Comparison of ENCODE assay signal across 12 cellular contexts in genomic region chr9:137194388-137194787, GRCh38. TPM values are rescaled to one million over a fixed set of nuclear protein-coding genes. Genes with fewer than 3 reads are reported as not detected.
DNase-seq lines count a peak whose midpoint lies in the region; ATAC-seq, FAIRE-seq and TF ChIP-seq lines count a peak whose summit lies in the region.
"Had no signal": no experiment of that assay in that cellular context is flagged by ENCODE, and none has a peak within 500 bp of the region (broad histone marks: within the 10 kb centered on the region; RNA-seq: fewer than 3 reads in every experiment).

No MANE protein-coding gene starts in this region.

- H3K4me1 ChIP-seq in HepG2 (ENCODE audit: insufficient read depth, low read length): peaks cover 57% of the 10 kb centered on the region

- WGBS in HepG2 (ENCODE audit: low lambda C conversion rate): 85% methylated on average over 11 of the region's 16 CpGs

- H4K20me1 ChIP-seq in HepG2 (ENCODE audit: insufficient read depth, low read length): no peaks in the 10 kb centered on the region; the same call in 1 of the 2 replicates

- TF ChIP-seq CTCF in VCaP (conservative IDR thresholded peaks at IDR 0.05): no peak
- TF ChIP-seq CTCF in HepG2 (CRISPR knock-in tag; IDR thresholded peaks at IDR 0.05): no peak

- DNase-seq in COLO668 (lab: John Stamatoyannopoulos, UW; ENCODE audit: unreplicated experiment) (peak; percentile 74), HepG2 (ENCODE audit: low spot score) (no peak), AML-193 (lab: John Stamatoyannopoulos, UW) (no peak), SIG-M5 treated with dmso at 0.1 percent for 504 hours (lab: John Stamatoyannopoulos, UW; ENCODE audit: unreplicated experiment) (no peak)
- DNase-seq in stimulated activated naive CD4-positive, alpha-beta T cell (lab: John Stamatoyannopoulos, UW): no peak
- DNase-seq: activated T-cell treated with anti-CD3 and anti-CD28 coated beads for 4 hours, NCI-H1694, ovary, trophoblast cell had no signal

- H3K9ac ChIP-seq in HepG2 (ENCODE audit: insufficient read depth, low read depth, low read length): no peak overlapping the region

- TF ChIP-seq EP300 in HepG2 (IDR thresholded peaks at IDR 0.05; ENCODE audit: low read depth in 2 of 2, low read length in 2 of 2) (no peak), HepG2 (CRISPR knock-in tag; IDR thresholded peaks at IDR 0.05; ENCODE audit: borderline replicate concordance) (no peak)

- no peaks in the 10 kb centered on the region for H3K27me3 ChIP-seq in HepG2 (ENCODE audit: control insufficient read depth in 1 of 2, insufficient read depth in 2 of 2, low read length in 2 of 2)
- H3K27me3 ChIP-seq: ovary had no signal

- H3K27ac ChIP-seq in VCaP (peak overlapping the region; percentile 97), HepG2 (ENCODE audit: extremely low read length, insufficient read depth, low read length) (no peak overlapping the region)
- H3K27ac ChIP-seq: epithelial cell of prostate, ovary had no signal

- no TSS peak for BruUV-seq in HepG2 (replicated peaks; lab: Mats Ljungman, UMichigan)

- in situ Hi-C loops in HepG2 (cut with HindIII; ENCODE audit: extremely low pct_ligation_motif_present, low pct_unique_long_range_greater_than_20kb): no loop called here

- ATAC-seq in HepG2: no peak

- no peak for TF ChIP-seq POLR2A in HepG2 (IDR thresholded peaks at IDR 0.05; ENCODE audit: insufficient read depth in 1 of 2, low read depth in 2 of 2, low read length in 2 of 2)

- no peak overlapping the region for H2AFZ ChIP-seq in HepG2 (ENCODE audit: low read length)

- FAIRE-seq in HepG2 (lab: Jason Lieb, UNC): no peak
- FAIRE-seq: islet of Langerhans had no signal

- 0 out of 2 replicates have a peak overlapping the region, but pooled peaks have one; percentile 90 for H3K4me2 ChIP-seq in HepG2 (ENCODE audit: low read depth, low read length)

- peaks cover 50% of the 10 kb centered on the region for H3K79me2 ChIP-seq in HepG2 (ENCODE audit: insufficient read depth, low read length)

- POLR2A ChIA-PET in HepG2 (lab: Yijun Ruan, JAX): no interaction called here

- H3K4me3 ChIP-seq in HepG2 (replicated peaks in 1 of 3; ENCODE audit: insufficient read depth in 1 of 3, low read depth in 2 of 3, low read length in 3 of 3): no peak overlapping the region
- H3K4me3 ChIP-seq: ovary had no signal

- intact Hi-C loops in HepG2 (cut with micrococcal nuclease; ENCODE audit: unreplicated experiment): no loop called here

- CTCF ChIA-PET in HepG2 (lab: Yijun Ruan, JAX; ENCODE audit: low intra/inter-chr PET ratio, low total read pairs): no interaction called here

- H3K36me3 ChIP-seq in HepG2 (replicated peaks in 1 of 2; ENCODE audit: control insufficient read depth in 1 of 2, insufficient read depth in 2 of 2, low read length in 2 of 2): peaks cover 9 to 14% of the 10 kb centered on the region in 2 experiments; a peak in 3 of 5 replicates
- H3K36me3 ChIP-seq: ovary had no signal

- no peaks in the 10 kb centered on the region for H3K9me3 ChIP-seq in HepG2 (ENCODE audit: low read length)
- H3K9me3 ChIP-seq: ovary had no signal

- no peak for TF ChIP-seq RAD21 in HepG2 (CRISPR knock-in tag; IDR thresholded peaks at IDR 0.05)

RNA-seq across cellular contexts. Expression of gene SSNA1, which starts 5.9 kb away (rescaled TPM):
- 41.2 and 49.4 TPM in 2 replicates for total RNA-seq in HepG2 (2016; rRNA removed; fragmentation: Illumina TruSeq; extraction: Trizol)
- 92.0 and 105 TPM in 2 replicates for total RNA-seq in HepG2 (2016; cell fraction: cytosol; rRNA removed; fragmentation: Illumina TruSeq; extraction: Trizol; ENCODE audit: low read depth)
- 41.5 and 51.7 TPM in 2 replicates for total RNA-seq in HepG2 (2016; cell fraction: insoluble cytoplasmic fraction; rRNA removed; fragmentation: Illumina TruSeq; extraction: Trizol)
- total RNA-seq in HepG2 (2016; cell fraction: membrane; rRNA removed; fragmentation: Illumina TruSeq; extraction: Trizol): 94.3 and 110 TPM in 2 replicates
- total RNA-seq in HepG2 (2016; cell fraction: nucleus; rRNA removed; fragmentation: Illumina TruSeq; extraction: Trizol): 19.3 TPM in 2 replicates
- polyA plus RNA-seq in HepG2 (2011; rRNA removed): 35.9 and 44.8 TPM in 2 replicates
- 38.7 and 58.7 TPM in 2 replicates for polyA plus RNA-seq in HepG2 (2011; cell fraction: cytosol; rRNA removed)
- polyA plus RNA-seq in HepG2 (2011; cell fraction: nucleus; rRNA removed): 26.1 and 28.6 TPM in 2 replicates
- 18.0 and 31.4 TPM in 2 replicates for polyA plus RNA-seq in HepG2 (2012)
- 109 and 132 TPM in 2 replicates for polyA plus RNA-seq in HepG2 (2016; cell fraction: cytosol; fragmentation: Illumina TruSeq; extraction: Trizol; ENCODE audit: low read depth)
- polyA plus RNA-seq in HepG2 (2016; cell fraction: insoluble cytoplasmic fraction; fragmentation: Illumina TruSeq; extraction: Trizol; ENCODE audit: low read depth): 49.3 and 50.3 TPM in 2 replicates
- 89.4 and 104 TPM in 2 replicates for polyA plus RNA-seq in HepG2 (2016; cell fraction: membrane; fragmentation: Illumina TruSeq; extraction: Trizol; ENCODE audit: low read depth)
- 39.2 and 44.3 TPM in 2 replicates for polyA plus RNA-seq in HepG2 (2016; cell fraction: nucleus; fragmentation: Illumina TruSeq; extraction: Trizol; ENCODE audit: insufficient read depth, low read depth)
- polyA minus RNA-seq in HepG2 (2011; rRNA and poly(A)+ RNA removed; ENCODE audit: low replicate concordance): 18.2 and 39.2 TPM in 2 replicates
- 12.4 and 13.8 TPM in 2 replicates for polyA minus RNA-seq in HepG2 (2011; cell fraction: cytosol; rRNA and poly(A)+ RNA removed)
- polyA minus RNA-seq in HepG2 (2011; cell fraction: nucleus; rRNA and poly(A)+ RNA removed): 4.1 TPM in 2 replicates

RNA-seq across cellular contexts. Expression of gene ANAPC2, which starts 6.0 kb away (rescaled TPM):
- total RNA-seq in HepG2 (2016; rRNA removed; fragmentation: Illumina TruSeq; extraction: Trizol): 7.4 and 12.3 TPM in 2 replicates
- total RNA-seq in HepG2 (2016; cell fraction: cytosol; rRNA removed; fragmentation: Illumina TruSeq; extraction: Trizol; ENCODE audit: low read depth): 22.4 and 23.5 TPM in 2 replicates
- 6.6 and 15.0 TPM in 2 replicates for total RNA-seq in HepG2 (2016; cell fraction: insoluble cytoplasmic fraction; rRNA removed; fragmentation: Illumina TruSeq; extraction: Trizol)
- total RNA-seq in HepG2 (2016; cell fraction: membrane; rRNA removed; fragmentation: Illumina TruSeq; extraction: Trizol): 6.3 and 6.7 TPM in 2 replicates
- 17.6 and 21.6 TPM in 2 replicates for total RNA-seq in HepG2 (2016; cell fraction: nucleus; rRNA removed; fragmentation: Illumina TruSeq; extraction: Trizol)
- polyA plus RNA-seq in HepG2 (2011; rRNA removed): 15.4 and 21.6 TPM in 2 replicates
- 5.4 and 9.8 TPM in 2 replicates for polyA plus RNA-seq in HepG2 (2011; cell fraction: cytosol; rRNA removed)
- polyA plus RNA-seq in HepG2 (2011; cell fraction: nucleus; rRNA removed): 144 and 175 TPM in 2 replicates
- polyA plus RNA-seq in HepG2 (2012): 13.6 and 16.6 TPM in 2 replicates
- 2.4 and 3.3 TPM in 2 replicates for polyA plus RNA-seq in HepG2 (2016; cell fraction: cytosol; fragmentation: Illumina TruSeq; extraction: Trizol; ENCODE audit: low read depth)
- 11.2 and 14.3 TPM in 2 replicates for polyA plus RNA-seq in HepG2 (2016; cell fraction: insoluble cytoplasmic fraction; fragmentation: Illumina TruSeq; extraction: Trizol; ENCODE audit: low read depth)
- 4.1 TPM in 2 replicates for polyA plus RNA-seq in HepG2 (2016; cell fraction: membrane; fragmentation: Illumina TruSeq; extraction: Trizol; ENCODE audit: low read depth)
- 64.9 and 72.0 TPM in 2 replicates for polyA plus RNA-seq in HepG2 (2016; cell fraction: nucleus; fragmentation: Illumina TruSeq; extraction: Trizol; ENCODE audit: insufficient read depth, low read depth)
- 27.3 and 55.4 TPM in 2 replicates for polyA minus RNA-seq in HepG2 (2011; rRNA and poly(A)+ RNA removed; ENCODE audit: low replicate concordance)
- polyA minus RNA-seq in HepG2 (2011; cell fraction: cytosol; rRNA and poly(A)+ RNA removed): 14.7 and 17.5 TPM in 2 replicates
- 33.0 and 36.8 TPM in 2 replicates for polyA minus RNA-seq in HepG2 (2011; cell fraction: nucleus; rRNA and poly(A)+ RNA removed)

RNA-seq across cellular contexts. Expression of gene TPRN, which starts 6.2 kb away (rescaled TPM):
- 17.5 and 19.2 TPM in 2 replicates for total RNA-seq in HepG2 (2016; rRNA removed; fragmentation: Illumina TruSeq; extraction: Trizol)
- total RNA-seq in HepG2 (2016; cell fraction: cytosol; rRNA removed; fragmentation: Illumina TruSeq; extraction: Trizol; ENCODE audit: low read depth): 5.6 and 22.6 TPM in 2 replicates
- total RNA-seq in HepG2 (2016; cell fraction: insoluble cytoplasmic fraction; rRNA removed; fragmentation: Illumina TruSeq; extraction: Trizol): 15.6 and 20.1 TPM in 2 replicates
- total RNA-seq in HepG2 (2016; cell fraction: membrane; rRNA removed; fragmentation: Illumina TruSeq; extraction: Trizol): 14.6 and 15.6 TPM in 2 replicates
- total RNA-seq in HepG2 (2016; cell fraction: nucleus; rRNA removed; fragmentation: Illumina TruSeq; extraction: Trizol): 13.8 and 14.1 TPM in 2 replicates
- 10.1 and 12.4 TPM in 2 replicates for polyA plus RNA-seq in HepG2 (2011; rRNA removed)
- polyA plus RNA-seq in HepG2 (2011; cell fraction: cytosol; rRNA removed): 8.3 and 14.4 TPM in 2 replicates
- 41.5 and 45.5 TPM in 2 replicates for polyA plus RNA-seq in HepG2 (2011; cell fraction: nucleus; rRNA removed)
- polyA plus RNA-seq in HepG2 (2012): 12.2 and 16.0 TPM in 2 replicates
- 6.0 and 6.8 TPM in 2 replicates for polyA plus RNA-seq in HepG2 (2016; cell fraction: cytosol; fragmentation: Illumina TruSeq; extraction: Trizol; ENCODE audit: low read depth)
- polyA plus RNA-seq in HepG2 (2016; cell fraction: insoluble cytoplasmic fraction; fragmentation: Illumina TruSeq; extraction: Trizol; ENCODE audit: low read depth): 17.5 and 21.2 TPM in 2 replicates
- polyA plus RNA-seq in HepG2 (2016; cell fraction: membrane; fragmentation: Illumina TruSeq; extraction: Trizol; ENCODE audit: low read depth): 10.8 and 12.2 TPM in 2 replicates
- 25.7 and 31.2 TPM in 2 replicates for polyA plus RNA-seq in HepG2 (2016; cell fraction: nucleus; fragmentation: Illumina TruSeq; extraction: Trizol; ENCODE audit: insufficient read depth, low read depth)
- polyA minus RNA-seq in HepG2 (2011; rRNA and poly(A)+ RNA removed; ENCODE audit: low replicate concordance): 13.0 and 24.4 TPM in 2 replicates
- 14.2 and 15.9 TPM in 2 replicates for polyA minus RNA-seq in HepG2 (2011; cell fraction: cytosol; rRNA and poly(A)+ RNA removed)
- polyA minus RNA-seq in HepG2 (2011; cell fraction: nucleus; rRNA and poly(A)+ RNA removed): 10.0 and 12.4 TPM in 2 replicates

RNA-seq across cellular contexts. Expression of gene TMEM203, which starts 11.1 kb away (rescaled TPM):
- 36.7 and 36.9 TPM in 2 replicates for total RNA-seq in HepG2 (2016; rRNA removed; fragmentation: Illumina TruSeq; extraction: Trizol)
- 13.2 and 14.3 TPM in 2 replicates for total RNA-seq in HepG2 (2016; cell fraction: cytosol; rRNA removed; fragmentation: Illumina TruSeq; extraction: Trizol; ENCODE audit: low read depth)
- total RNA-seq in HepG2 (2016; cell fraction: insoluble cytoplasmic fraction; rRNA removed; fragmentation: Illumina TruSeq; extraction: Trizol): 37.8 TPM in 2 replicates
- 34.6 and 37.7 TPM in 2 replicates for total RNA-seq in HepG2 (2016; cell fraction: membrane; rRNA removed; fragmentation: Illumina TruSeq; extraction: Trizol)
- 15.2 and 16.6 TPM in 2 replicates for total RNA-seq in HepG2 (2016; cell fraction: nucleus; rRNA removed; fragmentation: Illumina TruSeq; extraction: Trizol)
- 23.0 and 23.4 TPM in 2 replicates for polyA plus RNA-seq in HepG2 (2011; rRNA removed)
- polyA plus RNA-seq in HepG2 (2011; cell fraction: cytosol; rRNA removed): 27.7 and 31.7 TPM in 2 replicates
- 12.2 and 13.2 TPM in 2 replicates for polyA plus RNA-seq in HepG2 (2011; cell fraction: nucleus; rRNA removed)
- polyA plus RNA-seq in HepG2 (2012): 22.5 and 22.9 TPM in 2 replicates
- polyA plus RNA-seq in HepG2 (2016; cell fraction: cytosol; fragmentation: Illumina TruSeq; extraction: Trizol; ENCODE audit: low read depth): 12.4 and 14.0 TPM in 2 replicates
- 38.8 and 39.8 TPM in 2 replicates for polyA plus RNA-seq in HepG2 (2016; cell fraction: insoluble cytoplasmic fraction; fragmentation: Illumina TruSeq; extraction: Trizol; ENCODE audit: low read depth)
- polyA plus RNA-seq in HepG2 (2016; cell fraction: membrane; fragmentation: Illumina TruSeq; extraction: Trizol; ENCODE audit: low read depth): 29.6 and 33.1 TPM in 2 replicates
- 29.1 and 31.2 TPM in 2 replicates for polyA plus RNA-seq in HepG2 (2016; cell fraction: nucleus; fragmentation: Illumina TruSeq; extraction: Trizol; ENCODE audit: insufficient read depth, low read depth)
- 21.9 and 33.0 TPM in 2 replicates for polyA minus RNA-seq in HepG2 (2011; rRNA and poly(A)+ RNA removed; ENCODE audit: low replicate concordance)
- polyA minus RNA-seq in HepG2 (2011; cell fraction: cytosol; rRNA and poly(A)+ RNA removed): 12.0 and 13.6 TPM in 2 replicates
- 7.6 TPM in 2 replicates for polyA minus RNA-seq in HepG2 (2011; cell fraction: nucleus; rRNA and poly(A)+ RNA removed)

RNA-seq across cellular contexts. Expression of gene NDOR1, which starts 11.1 kb away (rescaled TPM):
- total RNA-seq in HepG2 (2016; rRNA removed; fragmentation: Illumina TruSeq; extraction: Trizol): 4.9 and 8.7 TPM in 2 replicates
- 2.1 and 2.9 TPM in 2 replicates for total RNA-seq in HepG2 (2016; cell fraction: cytosol; rRNA removed; fragmentation: Illumina TruSeq; extraction: Trizol; ENCODE audit: low read depth)
- 4.4 and 9.2 TPM in 2 replicates for total RNA-seq in HepG2 (2016; cell fraction: insoluble cytoplasmic fraction; rRNA removed; fragmentation: Illumina TruSeq; extraction: Trizol)
- 2.6 and 3.0 TPM in 2 replicates for total RNA-seq in HepG2 (2016; cell fraction: membrane; rRNA removed; fragmentation: Illumina TruSeq; extraction: Trizol)
- total RNA-seq in HepG2 (2016; cell fraction: nucleus; rRNA removed; fragmentation: Illumina TruSeq; extraction: Trizol): 7.6 and 9.3 TPM in 2 replicates
- polyA plus RNA-seq in HepG2 (2011; rRNA removed): 3.6 and 4.2 TPM in 2 replicates
- polyA plus RNA-seq in HepG2 (2011; cell fraction: cytosol; rRNA removed): 1.4 and 2.3 TPM in 2 replicates
- polyA plus RNA-seq in HepG2 (2011; cell fraction: nucleus; rRNA removed): 31.8 and 46.8 TPM in 2 replicates
- 4.0 and 5.5 TPM in 2 replicates for polyA plus RNA-seq in HepG2 (2012)
- polyA plus RNA-seq in HepG2 (2016; cell fraction: cytosol; fragmentation: Illumina TruSeq; extraction: Trizol; ENCODE audit: low read depth): 0.87 and 1.3 TPM in 2 replicates
- polyA plus RNA-seq in HepG2 (2016; cell fraction: insoluble cytoplasmic fraction; fragmentation: Illumina TruSeq; extraction: Trizol; ENCODE audit: low read depth): 4.5 and 6.6 TPM in 2 replicates
- 1.6 and 1.8 TPM in 2 replicates for polyA plus RNA-seq in HepG2 (2016; cell fraction: membrane; fragmentation: Illumina TruSeq; extraction: Trizol; ENCODE audit: low read depth)
- polyA plus RNA-seq in HepG2 (2016; cell fraction: nucleus; fragmentation: Illumina TruSeq; extraction: Trizol; ENCODE audit: insufficient read depth, low read depth): 29.3 and 34.2 TPM in 2 replicates
- polyA minus RNA-seq in HepG2 (2011; rRNA and poly(A)+ RNA removed; ENCODE audit: low replicate concordance): 5.2 and 15.0 TPM in 2 replicates
- 2.1 and 2.4 TPM in 2 replicates for polyA minus RNA-seq in HepG2 (2011; cell fraction: cytosol; rRNA and poly(A)+ RNA removed)
- 3.4 and 4.5 TPM in 2 replicates for polyA minus RNA-seq in HepG2 (2011; cell fraction: nucleus; rRNA and poly(A)+ RNA removed)
